ENCODE assay signal across 12 cellular contexts in the genomic region with DNA sequence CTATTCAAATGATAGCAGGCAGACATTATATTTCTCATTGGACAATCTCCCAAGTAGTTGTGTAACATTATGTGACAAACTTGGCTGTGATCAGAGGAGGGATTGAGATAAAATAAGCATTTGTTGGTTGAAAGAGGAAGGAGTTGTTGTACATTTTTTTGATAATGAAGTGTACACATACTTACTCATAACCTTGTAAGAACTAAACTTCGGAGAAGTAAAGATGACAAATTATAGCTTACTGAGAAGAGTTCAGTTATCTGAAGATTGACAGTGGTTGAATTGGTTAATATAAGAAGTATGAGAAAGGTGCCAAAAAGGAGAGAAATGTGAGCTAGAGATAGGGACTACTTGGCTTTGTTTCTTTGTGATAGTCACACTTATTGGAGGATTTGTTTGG. TPM values are rescaled to one million over a fixed set of nuclear protein-coding genes. Genes with fewer than 3 reads are reported as not detected.
DNase-seq lines count a peak whose midpoint lies in the region; ATAC-seq and TF ChIP-seq lines count a peak whose summit lies in the region.
"Had no signal": no experiment of that assay in that cellular context is flagged by ENCODE, and none has a peak within 500 bp of the region (broad histone marks: within the 10 kb centered on the region; RNA-seq: fewer than 3 reads in every experiment).

No MANE protein-coding gene starts in this region.

- DNase-seq in T-helper 1 cell (no peak), NCI-H226 (peak; percentile 59), cardiac fibroblast (ENCODE audit: low read depth in 2 of 2) (peak; percentile 24 to 77), neural crest cell (ENCODE audit: low read depth, low spot score) (no peak), hypothalamus (lab: John Stamatoyannopoulos, UW) (no peak), SHP77 treated with DMSO at 0.1 percent for 48 hours (lab: John Stamatoyannopoulos, UW) (no peak)
- DNase-seq: caudate nucleus, NCI-H2081, occipital lobe, transverse colon had no signal

- H3K4me3 Mint-ChIP-seq in T-helper 1 cell treated with Interleukin-12 subunit alpha and Interleukin-12 subunit beta and Interleukin-4 antibody, amounts not matched to agents 30 μg/mL and 1 μg/mL, for 36 hours, result no peak overlapping the region
- no peak overlapping the region for H3K4me3 Mint-ChIP-seq in neural crest cell

- H3K27me3 Mint-ChIP-seq in T-helper 1 cell treated with Interleukin-12 subunit alpha and Interleukin-12 subunit beta and Interleukin-4 antibody, amounts not matched to agents 30 μg/mL and 1 μg/mL, for 36 hours (ENCODE audit: low read depth), result no peaks in the 10 kb centered on the region
- H3K27me3 Mint-ChIP-seq in neural crest cell (ENCODE audit: low read depth), result no peaks in the 10 kb centered on the region

- peak overlapping the region; percentile 17 for H3K27ac Mint-ChIP-seq in T-helper 1 cell treated with Interleukin-12 subunit alpha and Interleukin-12 subunit beta and Interleukin-4 antibody, amounts not matched to agents 30 μg/mL and 1 μg/mL, for 36 hours
- peak overlapping the region; percentile 23 for H3K27ac Mint-ChIP-seq in neural crest cell (ENCODE audit: unreplicated experiment)

- H3K9me3 Mint-ChIP-seq in T-helper 1 cell treated with Interleukin-12 subunit alpha and Interleukin-12 subunit beta and Interleukin-4 antibody, amounts not matched to agents 30 μg/mL and 1 μg/mL, for 36 hours, result peaks cover 9% of the 10 kb centered on the region
- H3K9me3 Mint-ChIP-seq in neural crest cell, result peaks cover 3% of the 10 kb centered on the region

- peaks cover 12% of the 10 kb centered on the region for H3K36me3 Mint-ChIP-seq in T-helper 1 cell treated with Interleukin-12 subunit alpha and Interleukin-12 subunit beta and Interleukin-4 antibody, amounts not matched to agents 30 μg/mL and 1 μg/mL, for 36 hours (ENCODE audit: low read depth)
- H3K36me3 Mint-ChIP-seq in neural crest cell (ENCODE audit: low read depth), result peaks cover 7% of the 10 kb centered on the region

- TF ChIP-seq CTCF in cardiac fibroblast (IDR thresholded peaks at IDR 0.05; ENCODE audit: low read depth, low read length) (no peak), neural crest cell (conservative IDR thresholded peaks at IDR 0.05) (no peak)

- no peak overlapping the region for H3K4me3 ChIP-seq in cardiac fibroblast (replicated peaks in 1 of 2; ENCODE audit: low read depth in 2 of 2, low read length in 2 of 2)
- H3K4me3 ChIP-seq: transverse colon had no signal

- H3K4me1 Mint-ChIP-seq in T-helper 1 cell treated with Interleukin-12 subunit alpha and Interleukin-12 subunit beta and Interleukin-4 antibody, amounts not matched to agents 30 μg/mL and 1 μg/mL, for 36 hours (ENCODE audit: low read depth), result peaks cover 55% of the 10 kb centered on the region
- H3K4me1 Mint-ChIP-seq in neural crest cell, result peaks cover 37% of the 10 kb centered on the region

- no peak for ATAC-seq in HG03432 (IDR thresholded peaks at IDR 0.05; ENCODE audit: unreplicated experiment)

RNA-seq across cellular contexts. Expression of a gene that starts 32.6 kb away (rescaled TPM):
- total RNA-seq in neural crest cell, result 113 and 116 TPM in 2 replicates

Comparison
In these comparisons a context has a peak if more than half of its experiments do, and no peak if none do; other contexts are left out.
1. DNase-seq: peak in NCI-H226 (single experiment) and cardiac fibroblast (2 of 2); none in T-helper 1 cell (0 of 5), neural crest cell (single experiment), hypothalamus (0 of 51) and SHP77 treated with DMSO at 0.1 percent for 48 hours (single experiment).